ENCODE assay signal across 18 cellular contexts in the genomic region with DNA sequence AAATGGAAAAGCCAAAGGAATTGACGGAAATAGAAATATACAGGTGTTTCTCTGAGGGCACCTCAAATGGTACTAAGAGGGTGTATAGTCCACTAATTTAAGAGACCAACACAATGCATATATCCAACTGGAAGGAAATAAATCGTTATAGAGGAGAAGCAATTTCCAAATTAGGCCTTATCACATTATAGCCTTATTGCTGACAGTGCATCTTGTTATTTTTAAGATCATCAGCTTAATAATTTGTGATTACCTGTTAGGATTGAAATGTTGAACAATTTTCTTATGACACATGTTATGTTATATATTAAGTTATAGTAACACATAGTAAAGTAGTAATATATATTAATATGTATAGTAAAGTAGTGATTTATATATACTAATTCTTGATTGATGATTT.
DNase-seq lines count a peak whose midpoint lies in the region; ATAC-seq, FAIRE-seq and TF ChIP-seq lines count a peak whose summit lies in the region.
"Had no signal": no experiment of that assay in that cellular context is flagged by ENCODE, and none has a peak within 500 bp of the region (broad histone marks: within the 10 kb centered on the region; RNA-seq: fewer than 3 reads in every experiment).

No MANE protein-coding gene starts in this region.

- TF ChIP-seq CTCF in A549 (IDR thresholded peaks at IDR 0.05) (no peak), IMR-90 (conservative IDR thresholded peaks at IDR 0.05; ENCODE audit: low read depth, low read length) (no peak), K562 (IDR thresholded peaks at IDR 0.05 in 2 of 3, conservative IDR thresholded peaks at IDR 0.05 in 1 of 3; ENCODE audit: insufficient read depth in 2 of 3, low read depth in 1 of 3, low read length in 3 of 3) (no peak), esophagus muscularis mucosa (IDR thresholded peaks at IDR 0.05) (no peak)

- no peaks in the 10 kb centered on the region for H4K20me1 ChIP-seq in IMR-90 (ENCODE audit: insufficient read depth, low read length)
- no peaks in the 10 kb centered on the region for H4K20me1 ChIP-seq in K562 (replicated peaks; ENCODE audit: control insufficient read depth, insufficient read depth, low read length)
- H4K20me1 ChIP-seq: BLaER1 treated with 17β-estradiol and CSF1 and Interleukin-3, amounts not matched to agents 10 nM and 100 nM had no signal

- WGBS in A549 (ENCODE audit: missing lambda C conversion rate), result 50% methylated on average over 2 of the region's 2 CpGs
- WGBS in IMR-90 (ENCODE audit: extremely low coverage in 2 of 2, insufficient read length in 1 of 2), 2 experiments, result no CpG with 5 or more reads among the region's 2 CpGs
- WGBS in K562 (ENCODE audit: insufficient coverage, low coverage, missing lambda C conversion rate), result 5% methylated on average over 2 of the region's 2 CpGs
- 89% methylated on average over 2 of the region's 2 CpGs for WGBS in esophagus muscularis mucosa

- H3K4me2 ChIP-seq in A549, result no peak overlapping the region
- H3K4me2 ChIP-seq in IMR-90 (ENCODE audit: low read depth, low read length), result no peak overlapping the region
- no peak overlapping the region for H3K4me2 ChIP-seq in K562 (ENCODE audit: insufficient read depth, low read length)
- H3K4me2 ChIP-seq: BLaER1 treated with 17β-estradiol and CSF1 and Interleukin-3, amounts not matched to agents 10 nM and 100 nM had no signal

- no peak overlapping the region for H2AK5ac ChIP-seq in IMR-90 (ENCODE audit: low read depth, low read length)

- H3K4me3 ChIP-seq in A549 (no peak overlapping the region), IMR-90 (ENCODE audit: insufficient read depth, low read depth, low read length) (no peak overlapping the region), K562 (no peak overlapping the region), esophagus muscularis mucosa (no peak overlapping the region)
- H3K4me3 ChIP-seq: BLaER1 treated with 17β-estradiol and CSF1 and Interleukin-3, amounts not matched to agents 10 nM and 100 nM had no signal

- no peak overlapping the region for H3K4ac ChIP-seq in IMR-90 (ENCODE audit: low read depth, low read length)

- POLR2A ChIA-PET in A549 (lab: Yijun Ruan, JAX), result no interaction called here
- POLR2A ChIA-PET in IMR-90 (lab: Charles Lee; ENCODE audit: unreplicated experiment), result no interaction called here
- POLR2A ChIA-PET in K562 (lab: Yijun Ruan, JAX), result no interaction called here

- H3K56ac ChIP-seq in IMR-90 (ENCODE audit: extremely low read depth, insufficient read depth, low read length), result no peak overlapping the region

- no peaks in the 10 kb centered on the region for H3K9me1 ChIP-seq in IMR-90 (ENCODE audit: insufficient read depth, low read length)
- no peaks in the 10 kb centered on the region for H3K9me1 ChIP-seq in K562 (ENCODE audit: control insufficient read depth, insufficient read depth, low read length)

- dilution Hi-C loops in IMR-90 (cut with HindIII; ENCODE audit: low sequenced_read_pairs, unreplicated experiment), result no loop called here

- in situ Hi-C loops in IMR-90 (cut with MboI; ENCODE audit: low sequenced_read_pairs), result no loop called here
- in situ Hi-C loops in K562 (cut with MboI), result no loop called here

- H2AK9ac ChIP-seq in IMR-90 (replicated peaks; ENCODE audit: low read depth, low read length, poor library complexity), result no peak overlapping the region

- TF ChIP-seq POLR2A in A549 (IDR thresholded peaks at IDR 0.05; ENCODE audit: low read length) (no peak), IMR-90 (IDR thresholded peaks at IDR 0.05; ENCODE audit: low read depth, low read length) (no peak), K562 (conservative IDR thresholded peaks at IDR 0.05) (no peak), esophagus muscularis mucosa (IDR thresholded peaks at IDR 0.05; ENCODE audit: low read depth) (no peak)

- H3K23ac ChIP-seq in IMR-90 (ENCODE audit: low read depth, low read length), result no peak overlapping the region

- H3K36me3 ChIP-seq in IMR-90 (ENCODE audit: control insufficient read depth, insufficient read depth, low read length), result no peaks in the 10 kb centered on the region
- no peaks in the 10 kb centered on the region for H3K36me3 ChIP-seq in K562 (ENCODE audit: control insufficient read depth, insufficient read depth, low read length)
- no peaks in the 10 kb centered on the region for H3K36me3 ChIP-seq in esophagus muscularis mucosa
- H3K36me3 ChIP-seq: BLaER1 treated with 17β-estradiol and CSF1 and Interleukin-3, amounts not matched to agents 10 nM and 100 nM had no signal

- no peak overlapping the region for H4K8ac ChIP-seq in IMR-90 (ENCODE audit: low read depth in 2 of 2, low read length in 2 of 2)

- no peak overlapping the region for H2BK20ac ChIP-seq in IMR-90 (ENCODE audit: low read depth, low read length)

- H3K4me1 ChIP-seq in A549 (no peaks in the 10 kb centered on the region), IMR-90 (ENCODE audit: control insufficient read depth, insufficient read depth, low read length) (no peaks in the 10 kb centered on the region), K562 (replicated peaks in 1 of 2; ENCODE audit: control insufficient read depth in 2 of 2, insufficient read depth in 2 of 2, low read length in 2 of 2) (no peaks in the 10 kb centered on the region), esophagus muscularis mucosa (no peaks in the 10 kb centered on the region)
- H3K4me1 ChIP-seq: BLaER1 treated with 17β-estradiol and CSF1 and Interleukin-3, amounts not matched to agents 10 nM and 100 nM; Caco-2 had no signal

- H4K5ac ChIP-seq in IMR-90 (ENCODE audit: low read depth, low read length), result no peak overlapping the region

- FAIRE-seq in A549 (lab: Jason Lieb, UNC) (no peak), K562 (lab: Jason Lieb, UNC) (no peak)
- FAIRE-seq: D721Med, GM12891, GM19239 had no signal

- no peak overlapping the region for H4K91ac ChIP-seq in IMR-90 (ENCODE audit: insufficient read depth, low read depth, low read length)

- no peak overlapping the region for H3K18ac ChIP-seq in IMR-90 (ENCODE audit: low read depth, low read length)

- intact Hi-C loops in IMR-90 (cut with micrococcal nuclease) (no loop called here), K562 (cut with micrococcal nuclease) (no loop called here), esophagus muscularis mucosa (cut with DNase I) (no loop called here)

- H3K9ac ChIP-seq in IMR-90 (ENCODE audit: low read depth, low read length) (no peak overlapping the region), K562 (ENCODE audit: insufficient read depth in 1 of 2, low read depth in 2 of 2, low read length in 2 of 2) (no peak overlapping the region)
- H3K9ac ChIP-seq: BLaER1 treated with 17β-estradiol and CSF1 and Interleukin-3, amounts not matched to agents 10 nM and 100 nM had no signal

- CTCF ChIA-PET in A549 (lab: Yijun Ruan, JAX) (no interaction called here), IMR-90 (lab: Yijun Ruan, JAX) (interaction anchor here (0.6 kb wide), 1 partner anchor 85 kb away, joined by 5 read pairs; no protein-coding TSS in a partner anchor), K562 (lab: Yijun Ruan, JAX; ENCODE audit: low intra/inter-chr PET ratio) (no interaction called here)

- TF ChIP-seq RAD21 in A549 (conservative IDR thresholded peaks at IDR 0.05 in 1 of 2, IDR thresholded peaks at IDR 0.05 in 1 of 2), result no peak
- no peak for TF ChIP-seq RAD21 in IMR-90 (IDR thresholded peaks at IDR 0.05; ENCODE audit: low read length)
- TF ChIP-seq RAD21 in K562 (CRISPR knock-in tag; conservative IDR thresholded peaks at IDR 0.05 in 1 of 2, IDR thresholded peaks at IDR 0.05 in 1 of 2), result no peak

- H3K27ac ChIP-seq in A549, result no peak overlapping the region
- no peak overlapping the region for H3K27ac ChIP-seq in IMR-90 (ENCODE audit: insufficient read depth, low read length)
- H3K27ac ChIP-seq in K562 (ENCODE audit: extremely low read depth, low read depth, low read length), result no peak overlapping the region
- no peak overlapping the region for H3K27ac ChIP-seq in esophagus muscularis mucosa (replicated peaks in 1 of 4)
- H3K27ac ChIP-seq: BLaER1 treated with 17β-estradiol and CSF1 and Interleukin-3, amounts not matched to agents 10 nM and 100 nM; C4-2B had no signal

- no peaks in the 10 kb centered on the region for H3K79me2 ChIP-seq in K562 (ENCODE audit: control insufficient read depth, insufficient read depth, low read length)

- no peak overlapping the region for H2BK5ac ChIP-seq in IMR-90 (ENCODE audit: low read depth, low read length, poor library complexity, severe bottlenecking)

- H3K79me1 ChIP-seq in IMR-90 (ENCODE audit: low read depth in 1 of 2, low read length in 2 of 2), result no peaks in the 10 kb centered on the region

- H3K27me3 ChIP-seq in IMR-90 (ENCODE audit: control insufficient read depth, insufficient read depth, low read length) (no peaks in the 10 kb centered on the region), K562 (ENCODE audit: control insufficient read depth in 2 of 2, insufficient read depth in 2 of 2, low read length in 2 of 2) (no peaks in the 10 kb centered on the region), esophagus muscularis mucosa (no peaks in the 10 kb centered on the region)
- H3K27me3 ChIP-seq: BLaER1 treated with 17β-estradiol and CSF1 and Interleukin-3, amounts not matched to agents 10 nM and 100 nM had no signal

- H3K9me3 ChIP-seq in A549, result no peaks in the 10 kb centered on the region
- peaks cover 2% of the 10 kb centered on the region; the same call in 1 of the 2 replicates for H3K9me3 ChIP-seq in IMR-90 (ENCODE audit: control insufficient read depth, insufficient read depth, low read length)
- no peaks in the 10 kb centered on the region for H3K9me3 ChIP-seq in K562 (replicated peaks; ENCODE audit: control insufficient read depth, insufficient read depth, low read depth, low read length)
- no peaks in the 10 kb centered on the region for H3K9me3 ChIP-seq in esophagus muscularis mucosa
- H3K9me3 ChIP-seq: BLaER1 treated with 17β-estradiol and CSF1 and Interleukin-3, amounts not matched to agents 10 nM and 100 nM; Caco-2 had no signal

- no peak overlapping the region for H2AFZ ChIP-seq in IMR-90 (replicated peaks; ENCODE audit: low read length, poor library complexity)
- no peak overlapping the region for H2AFZ ChIP-seq in K562 (ENCODE audit: low read depth, low read length)

- no peak for TF ChIP-seq EP300 in A549 (IDR thresholded peaks at IDR 0.05)
- TF ChIP-seq EP300 in K562 (IDR thresholded peaks at IDR 0.05; ENCODE audit: low read length), result no peak
- TF ChIP-seq EP300 in esophagus muscularis mucosa (IDR thresholded peaks at IDR 0.05), result no peak

- no peak overlapping the region for H2BK15ac ChIP-seq in IMR-90 (ENCODE audit: low read depth, low read length)

- BruUV-seq in IMR-90 (replicated peaks; lab: Mats Ljungman, UMichigan) (no TSS peak), K562 (replicated peaks; lab: Mats Ljungman, UMichigan) (no TSS peak)

- no peak overlapping the region for H3K14ac ChIP-seq in IMR-90 (replicated peaks; ENCODE audit: low read depth, low read length)

- ATAC-seq in A549 (no peak), IMR-90 (ENCODE audit: low read depth) (no peak), K562 (no peak)
- ATAC-seq: CD8-positive, alpha-beta T cell had no signal

- no peak for DNase-seq in A549 (ENCODE audit: low read depth in 1 of 2, low spot score in 1 of 2)
- DNase-seq in IMR-90, result no peak
- no peak for DNase-seq in K562 (ENCODE audit: extremely low read depth in 1 of 4, low spot score in 3 of 4)
- DNase-seq in esophagus muscularis mucosa (ENCODE audit: extremely low spot score), result no peak
- DNase-seq in T-helper 9 cell, result no peak
- DNase-seq: 8988T; AML-193; Caco-2; Calu3; CD4-positive, alpha-beta T cell; CD8-positive, alpha-beta T cell; DMS79 treated with DMSO at 0.1 percent for 48 hours; GF-D8 had no signal

- no peak overlapping the region for H2BK120ac ChIP-seq in IMR-90 (ENCODE audit: low read depth, low read length)
